In the genomic region with DNA sequence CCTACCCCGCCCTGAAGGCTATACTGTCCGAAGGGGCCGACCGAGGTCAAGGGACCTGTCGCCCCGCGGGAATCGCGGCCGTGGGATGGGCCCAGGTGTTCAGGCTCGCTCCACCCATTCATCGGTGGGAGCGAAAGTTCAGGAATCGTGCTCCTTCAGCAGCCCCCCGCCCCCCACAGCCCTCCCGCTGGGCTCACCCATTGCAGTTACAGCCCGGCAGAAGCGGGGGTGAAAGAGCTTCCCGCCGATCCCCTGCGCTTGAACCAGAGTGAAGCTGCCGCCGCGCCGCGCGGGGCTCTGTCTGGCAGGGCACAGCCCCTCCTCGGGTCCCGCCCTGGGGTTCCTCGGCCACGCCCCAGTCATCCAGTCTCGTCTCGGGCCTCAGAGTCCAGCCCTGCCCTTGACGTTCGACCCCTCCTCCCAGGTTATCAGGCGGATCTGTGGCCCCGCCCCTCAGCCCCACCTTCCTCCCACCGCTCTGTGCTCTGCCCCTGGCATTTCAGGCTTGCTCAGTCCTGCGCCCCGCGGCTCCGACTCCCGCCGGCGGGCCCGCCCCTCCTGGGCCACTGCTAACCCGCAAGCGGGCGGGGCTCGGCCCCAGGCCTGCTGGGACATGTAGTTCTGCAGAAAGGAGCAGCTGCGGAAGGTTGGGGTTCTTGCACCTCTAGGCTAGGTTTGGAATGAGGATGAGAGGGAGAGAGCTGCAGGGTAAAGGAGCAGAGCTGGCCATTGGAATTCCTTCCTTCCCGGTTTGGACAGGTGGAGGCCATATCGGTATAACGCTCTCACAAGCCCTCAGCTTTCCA, we compare ENCODE assay signal across 1 cellular context.
A peak's percentile ranks its signal among the peaks of the same experiment; 100 is the strongest.
TF ChIP-seq lines count a peak whose summit lies in the region.

A gene (minus strand): TSS at position 303 of the 806 bp plus-strand sequence. CDS start 3,955 bp downstream, outside the sequence.

TF ChIP-seq in HepG2, 621 proteins besides CTCF, POLR2A, EP300 and RAD21 (continued from another document and continues in another):
- TF ChIP-seq, protein P1, sequence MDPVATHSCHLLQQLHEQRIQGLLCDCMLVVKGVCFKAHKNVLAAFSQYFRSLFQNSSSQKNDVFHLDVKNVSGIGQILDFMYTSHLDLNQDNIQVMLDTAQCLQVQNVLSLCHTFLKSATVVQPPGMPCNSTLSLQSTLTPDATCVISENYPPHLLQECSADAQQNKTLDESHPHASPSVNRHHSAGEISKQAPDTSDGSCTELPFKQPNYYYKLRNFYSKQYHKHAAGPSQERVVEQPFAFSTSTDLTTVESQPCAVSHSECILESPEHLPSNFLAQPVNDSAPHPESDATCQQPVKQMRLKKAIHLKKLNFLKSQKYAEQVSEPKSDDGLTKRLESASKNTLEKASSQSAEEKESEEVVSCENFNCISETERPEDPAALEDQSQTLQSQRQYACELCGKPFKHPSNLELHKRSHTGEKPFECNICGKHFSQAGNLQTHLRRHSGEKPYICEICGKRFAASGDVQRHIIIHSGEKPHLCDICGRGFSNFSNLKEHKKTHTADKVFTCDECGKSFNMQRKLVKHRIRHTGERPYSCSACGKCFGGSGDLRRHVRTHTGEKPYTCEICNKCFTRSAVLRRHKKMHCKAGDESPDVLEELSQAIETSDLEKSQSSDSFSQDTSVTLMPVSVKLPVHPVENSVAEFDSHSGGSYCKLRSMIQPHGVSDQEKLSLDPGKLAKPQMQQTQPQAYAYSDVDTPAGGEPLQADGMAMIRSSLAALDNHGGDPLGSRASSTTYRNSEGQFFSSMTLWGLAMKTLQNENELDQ (CRISPR knock-in tag; IDR thresholded peaks at IDR 0.05; ENCODE audit: borderline replicate concordance), result no peak
- no peak for TF ChIP-seq ZNF75D (CRISPR knock-in tag; IDR thresholded peaks at IDR 0.05; ENCODE audit: borderline replicate concordance)
- TF ChIP-seq ZNF350 (CRISPR knock-in tag; IDR thresholded peaks at IDR 0.05; ENCODE audit: borderline replicate concordance, low read depth), result peak; percentile 75; the same call in 1 of the 2 replicates
- 0 out of 2 replicates have a peak, but pooled peaks have one; percentile 9 for TF ChIP-seq CEBPG (CRISPR knock-in tag; IDR thresholded peaks at IDR 0.05)
- no peak for TF ChIP-seq ZZZ3 (CRISPR knock-in tag; IDR thresholded peaks at IDR 0.05; ENCODE audit: borderline replicate concordance)
- TF ChIP-seq SAP130 (CRISPR knock-in tag; IDR thresholded peaks at IDR 0.05; ENCODE audit: low read depth), result peak; percentile 80
- TF ChIP-seq MED13 (CRISPR knock-in tag; IDR thresholded peaks at IDR 0.05), result 0 out of 2 replicates have a peak, but pooled peaks have one; percentile 7
- TF ChIP-seq, protein P2, sequence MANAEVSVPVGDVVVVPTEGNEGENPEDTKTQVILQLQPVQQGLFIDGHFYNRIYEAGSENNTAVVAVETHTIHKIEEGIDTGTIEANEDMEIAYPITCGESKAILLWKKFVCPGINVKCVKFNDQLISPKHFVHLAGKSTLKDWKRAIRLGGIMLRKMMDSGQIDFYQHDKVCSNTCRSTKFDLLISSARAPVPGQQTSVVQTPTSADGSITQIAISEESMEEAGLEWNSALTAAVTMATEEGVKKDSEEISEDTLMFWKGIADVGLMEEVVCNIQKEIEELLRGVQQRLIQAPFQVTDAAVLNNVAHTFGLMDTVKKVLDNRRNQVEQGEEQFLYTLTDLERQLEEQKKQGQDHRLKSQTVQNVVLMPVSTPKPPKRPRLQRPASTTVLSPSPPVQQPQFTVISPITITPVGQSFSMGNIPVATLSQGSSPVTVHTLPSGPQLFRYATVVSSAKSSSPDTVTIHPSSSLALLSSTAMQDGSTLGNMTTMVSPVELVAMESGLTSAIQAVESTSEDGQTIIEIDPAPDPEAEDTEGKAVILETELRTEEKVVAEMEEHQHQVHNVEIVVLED (CRISPR knock-in tag; IDR thresholded peaks at IDR 0.05; ENCODE audit: borderline replicate concordance), result peak; percentile 85
- TF ChIP-seq, protein P3, sequence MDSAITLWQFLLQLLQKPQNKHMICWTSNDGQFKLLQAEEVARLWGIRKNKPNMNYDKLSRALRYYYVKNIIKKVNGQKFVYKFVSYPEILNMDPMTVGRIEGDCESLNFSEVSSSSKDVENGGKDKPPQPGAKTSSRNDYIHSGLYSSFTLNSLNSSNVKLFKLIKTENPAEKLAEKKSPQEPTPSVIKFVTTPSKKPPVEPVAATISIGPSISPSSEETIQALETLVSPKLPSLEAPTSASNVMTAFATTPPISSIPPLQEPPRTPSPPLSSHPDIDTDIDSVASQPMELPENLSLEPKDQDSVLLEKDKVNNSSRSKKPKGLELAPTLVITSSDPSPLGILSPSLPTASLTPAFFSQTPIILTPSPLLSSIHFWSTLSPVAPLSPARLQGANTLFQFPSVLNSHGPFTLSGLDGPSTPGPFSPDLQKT (CRISPR knock-in tag; IDR thresholded peaks at IDR 0.05; ENCODE audit: borderline replicate concordance), result no peak
- no peak for TF ChIP-seq ZNF839 (CRISPR knock-in tag; IDR thresholded peaks at IDR 0.05; ENCODE audit: borderline replicate concordance)
- no peak for TF ChIP-seq NFIC (IDR thresholded peaks at IDR 0.05; ENCODE audit: low read length)
- no peak for TF ChIP-seq PLRG1 (conservative IDR thresholded peaks at IDR 0.05)
- no peak for TF ChIP-seq HMGA1 (CRISPR knock-in tag; conservative IDR thresholded peaks at IDR 0.05)
- TF ChIP-seq RFX3 (CRISPR knock-in tag; IDR thresholded peaks at IDR 0.05), result no peak
- TF ChIP-seq, protein P4, sequence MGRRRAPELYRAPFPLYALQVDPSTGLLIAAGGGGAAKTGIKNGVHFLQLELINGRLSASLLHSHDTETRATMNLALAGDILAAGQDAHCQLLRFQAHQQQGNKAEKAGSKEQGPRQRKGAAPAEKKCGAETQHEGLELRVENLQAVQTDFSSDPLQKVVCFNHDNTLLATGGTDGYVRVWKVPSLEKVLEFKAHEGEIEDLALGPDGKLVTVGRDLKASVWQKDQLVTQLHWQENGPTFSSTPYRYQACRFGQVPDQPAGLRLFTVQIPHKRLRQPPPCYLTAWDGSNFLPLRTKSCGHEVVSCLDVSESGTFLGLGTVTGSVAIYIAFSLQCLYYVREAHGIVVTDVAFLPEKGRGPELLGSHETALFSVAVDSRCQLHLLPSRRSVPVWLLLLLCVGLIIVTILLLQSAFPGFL (CRISPR knock-in tag; IDR thresholded peaks at IDR 0.05), result no peak
- TF ChIP-seq ASH2L (IDR thresholded peaks at IDR 0.05; ENCODE audit: insufficient read length, low read depth, low read length), result peak; percentile 75
- no peak for TF ChIP-seq SIX4 (CRISPR knock-in tag; IDR thresholded peaks at IDR 0.05)
- TF ChIP-seq, protein P5, sequence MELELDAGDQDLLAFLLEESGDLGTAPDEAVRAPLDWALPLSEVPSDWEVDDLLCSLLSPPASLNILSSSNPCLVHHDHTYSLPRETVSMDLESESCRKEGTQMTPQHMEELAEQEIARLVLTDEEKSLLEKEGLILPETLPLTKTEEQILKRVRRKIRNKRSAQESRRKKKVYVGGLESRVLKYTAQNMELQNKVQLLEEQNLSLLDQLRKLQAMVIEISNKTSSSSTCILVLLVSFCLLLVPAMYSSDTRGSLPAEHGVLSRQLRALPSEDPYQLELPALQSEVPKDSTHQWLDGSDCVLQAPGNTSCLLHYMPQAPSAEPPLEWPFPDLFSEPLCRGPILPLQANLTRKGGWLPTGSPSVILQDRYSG (CRISPR knock-in tag; IDR thresholded peaks at IDR 0.05), result peak; percentile 54; the same call in 1 of the 2 replicates
- TF ChIP-seq ZNF263 (CRISPR knock-in tag; IDR thresholded peaks at IDR 0.05), result no peak
- TF ChIP-seq, protein P6, sequence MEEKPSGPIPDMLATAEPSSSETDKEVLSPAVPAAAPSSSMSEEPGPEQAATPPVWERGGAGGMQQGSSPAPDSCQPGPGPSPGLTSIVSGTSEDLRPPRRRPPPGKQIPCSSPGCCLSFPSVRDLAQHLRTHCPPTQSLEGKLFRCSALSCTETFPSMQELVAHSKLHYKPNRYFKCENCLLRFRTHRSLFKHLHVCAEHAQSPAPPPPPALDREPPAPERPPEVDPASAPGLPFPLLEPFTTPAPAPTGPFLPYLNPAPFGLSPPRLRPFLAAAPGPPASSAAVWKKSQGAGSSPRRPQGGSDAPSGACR (CRISPR knock-in tag; IDR thresholded peaks at IDR 0.05), result peak; percentile 78
- peak; percentile 57; the same call in 1 of the 2 replicates for TF ChIP-seq RFXANK (CRISPR knock-in tag; IDR thresholded peaks at IDR 0.05)
- no peak for TF ChIP-seq ZNF460 (CRISPR knock-in tag; IDR thresholded peaks at IDR 0.05; ENCODE audit: borderline replicate concordance)
- 0 out of 2 replicates have a peak, but pooled peaks have one; percentile 10 for TF ChIP-seq TRIM24 (CRISPR knock-in tag; IDR thresholded peaks at IDR 0.05)
- TF ChIP-seq ZFX (CRISPR knock-in tag; IDR thresholded peaks at IDR 0.05; ENCODE audit: low read depth), result peak; percentile 65
- no peak for TF ChIP-seq ZNF24 (IDR thresholded peaks at IDR 0.05)
- TF ChIP-seq, protein P7, sequence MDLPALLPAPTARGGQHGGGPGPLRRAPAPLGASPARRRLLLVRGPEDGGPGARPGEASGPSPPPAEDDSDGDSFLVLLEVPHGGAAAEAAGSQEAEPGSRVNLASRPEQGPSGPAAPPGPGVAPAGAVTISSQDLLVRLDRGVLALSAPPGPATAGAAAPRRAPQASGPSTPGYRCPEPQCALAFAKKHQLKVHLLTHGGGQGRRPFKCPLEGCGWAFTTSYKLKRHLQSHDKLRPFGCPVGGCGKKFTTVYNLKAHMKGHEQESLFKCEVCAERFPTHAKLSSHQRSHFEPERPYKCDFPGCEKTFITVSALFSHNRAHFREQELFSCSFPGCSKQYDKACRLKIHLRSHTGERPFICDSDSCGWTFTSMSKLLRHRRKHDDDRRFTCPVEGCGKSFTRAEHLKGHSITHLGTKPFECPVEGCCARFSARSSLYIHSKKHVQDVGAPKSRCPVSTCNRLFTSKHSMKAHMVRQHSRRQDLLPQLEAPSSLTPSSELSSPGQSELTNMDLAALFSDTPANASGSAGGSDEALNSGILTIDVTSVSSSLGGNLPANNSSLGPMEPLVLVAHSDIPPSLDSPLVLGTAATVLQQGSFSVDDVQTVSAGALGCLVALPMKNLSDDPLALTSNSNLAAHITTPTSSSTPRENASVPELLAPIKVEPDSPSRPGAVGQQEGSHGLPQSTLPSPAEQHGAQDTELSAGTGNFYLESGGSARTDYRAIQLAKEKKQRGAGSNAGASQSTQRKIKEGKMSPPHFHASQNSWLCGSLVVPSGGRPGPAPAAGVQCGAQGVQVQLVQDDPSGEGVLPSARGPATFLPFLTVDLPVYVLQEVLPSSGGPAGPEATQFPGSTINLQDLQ (CRISPR knock-in tag; IDR thresholded peaks at IDR 0.05), result no peak; the same call in 1 of the 2 replicates
- TF ChIP-seq TOE1 (CRISPR knock-in tag; IDR thresholded peaks at IDR 0.05), result no peak
- no peak for TF ChIP-seq SNRNP70 (IDR thresholded peaks at IDR 0.05; ENCODE audit: low read depth, low read length)
- no peak for TF ChIP-seq ZNF572 (CRISPR knock-in tag; IDR thresholded peaks at IDR 0.05)
- TF ChIP-seq CCDC6 (CRISPR knock-in tag; IDR thresholded peaks at IDR 0.05), result no peak
- no peak for TF ChIP-seq ZFYVE20 (CRISPR knock-in tag; IDR thresholded peaks at IDR 0.05; ENCODE audit: borderline replicate concordance, low read depth)
- TF ChIP-seq, protein P8, sequence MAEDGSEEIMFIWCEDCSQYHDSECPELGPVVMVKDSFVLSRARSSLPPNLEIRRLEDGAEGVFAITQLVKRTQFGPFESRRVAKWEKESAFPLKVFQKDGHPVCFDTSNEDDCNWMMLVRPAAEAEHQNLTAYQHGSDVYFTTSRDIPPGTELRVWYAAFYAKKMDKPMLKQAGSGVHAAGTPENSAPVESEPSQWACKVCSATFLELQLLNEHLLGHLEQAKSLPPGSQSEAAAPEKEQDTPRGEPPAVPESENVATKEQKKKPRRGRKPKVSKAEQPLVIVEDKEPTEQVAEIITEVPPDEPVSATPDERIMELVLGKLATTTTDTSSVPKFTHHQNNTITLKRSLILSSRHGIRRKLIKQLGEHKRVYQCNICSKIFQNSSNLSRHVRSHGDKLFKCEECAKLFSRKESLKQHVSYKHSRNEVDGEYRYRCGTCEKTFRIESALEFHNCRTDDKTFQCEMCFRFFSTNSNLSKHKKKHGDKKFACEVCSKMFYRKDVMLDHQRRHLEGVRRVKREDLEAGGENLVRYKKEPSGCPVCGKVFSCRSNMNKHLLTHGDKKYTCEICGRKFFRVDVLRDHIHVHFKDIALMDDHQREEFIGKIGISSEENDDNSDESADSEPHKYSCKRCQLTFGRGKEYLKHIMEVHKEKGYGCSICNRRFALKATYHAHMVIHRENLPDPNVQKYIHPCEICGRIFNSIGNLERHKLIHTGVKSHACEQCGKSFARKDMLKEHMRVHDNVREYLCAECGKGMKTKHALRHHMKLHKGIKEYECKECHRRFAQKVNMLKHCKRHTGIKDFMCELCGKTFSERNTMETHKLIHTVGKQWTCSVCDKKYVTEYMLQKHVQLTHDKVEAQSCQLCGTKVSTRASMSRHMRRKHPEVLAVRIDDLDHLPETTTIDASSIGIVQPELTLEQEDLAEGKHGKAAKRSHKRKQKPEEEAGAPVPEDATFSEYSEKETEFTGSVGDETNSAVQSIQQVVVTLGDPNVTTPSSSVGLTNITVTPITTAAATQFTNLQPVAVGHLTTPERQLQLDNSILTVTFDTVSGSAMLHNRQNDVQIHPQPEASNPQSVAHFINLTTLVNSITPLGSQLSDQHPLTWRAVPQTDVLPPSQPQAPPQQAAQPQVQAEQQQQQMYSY (CRISPR knock-in tag; IDR thresholded peaks at IDR 0.05), result no peak
- TF ChIP-seq TBX2 (CRISPR knock-in tag; IDR thresholded peaks at IDR 0.05; ENCODE audit: borderline replicate concordance), result peak; percentile 69; the same call in 1 of the 2 replicates
- no peak for TF ChIP-seq ZSCAN30 (CRISPR knock-in tag; IDR thresholded peaks at IDR 0.05)
- no peak for TF ChIP-seq PHB2 (IDR thresholded peaks at IDR 0.05; ENCODE audit: partially characterized antibody)
- peak; percentile 66 for TF ChIP-seq KAT8 (CRISPR knock-in tag; IDR thresholded peaks at IDR 0.05)
- TF ChIP-seq, protein P9, sequence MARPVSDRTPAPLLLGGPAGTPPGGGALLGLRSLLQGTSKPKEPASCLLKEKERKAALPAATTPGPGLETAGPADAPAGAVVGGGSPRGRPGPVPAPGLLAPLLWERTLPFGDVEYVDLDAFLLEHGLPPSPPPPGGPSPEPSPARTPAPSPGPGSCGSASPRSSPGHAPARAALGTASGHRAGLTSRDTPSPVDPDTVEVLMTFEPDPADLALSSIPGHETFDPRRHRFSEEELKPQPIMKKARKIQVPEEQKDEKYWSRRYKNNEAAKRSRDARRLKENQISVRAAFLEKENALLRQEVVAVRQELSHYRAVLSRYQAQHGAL (CRISPR knock-in tag; IDR thresholded peaks at IDR 0.05; ENCODE audit: not compliant biosample characterization), result no peak
- no peak for TF ChIP-seq MTA3 (CRISPR knock-in tag; IDR thresholded peaks at IDR 0.05)
- peak; percentile 38; the same call in 1 of the 2 replicates for TF ChIP-seq MIER3 (CRISPR knock-in tag; IDR thresholded peaks at IDR 0.05; ENCODE audit: borderline replicate concordance)
